1 cellular context compared by ENCODE assay signal in the genomic region with DNA sequence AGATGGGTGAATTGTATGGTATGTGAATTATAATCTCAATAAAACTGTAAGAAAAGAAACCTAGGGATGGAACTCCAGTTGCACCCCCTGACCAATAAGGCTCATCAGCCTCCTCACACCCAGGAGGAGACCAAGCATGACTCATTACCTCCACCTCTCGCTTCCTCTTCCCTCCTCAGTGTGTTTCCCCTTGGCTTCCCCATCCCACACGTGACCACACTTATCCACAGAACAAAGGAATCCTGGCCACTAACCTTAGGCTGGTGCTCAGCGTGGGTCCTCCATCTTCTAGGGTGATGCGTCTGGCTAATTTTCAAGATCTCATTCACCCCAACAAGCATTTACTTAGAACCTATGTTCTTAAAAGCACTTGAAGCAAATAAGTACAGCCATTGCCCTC.
A peak's percentile ranks its signal among the peaks of the same experiment; 100 is the strongest.
TF ChIP-seq lines count a peak whose summit lies in the region.

No MANE protein-coding gene starts in this region.

TF ChIP-seq in GM12878, 131 proteins besides CTCF, POLR2A, EP300 and RAD21 (continued from another document):
- TF ChIP-seq MEF2A (IDR thresholded peaks at IDR 0.05; ENCODE audit: insufficient read depth, low read depth, low read length) (0 out of 2 replicates have a peak, but pooled peaks have one; percentile 16), ZNF24 (IDR thresholded peaks at IDR 0.05) (no peak), HDAC2 (IDR thresholded peaks at IDR 0.05) (no peak), DPF2 (IDR thresholded peaks at IDR 0.05) (peak; percentile 88), KLF5 (IDR thresholded peaks at IDR 0.05; ENCODE audit: partially characterized antibody) (no peak), YY1 (IDR thresholded peaks at IDR 0.05; ENCODE audit: low read depth, low read length) (0 out of 2 replicates have a peak, but pooled peaks have one; percentile 22), IKZF1 (conservative IDR thresholded peaks at IDR 0.05) (peak; percentile 89), ETV6 (conservative IDR thresholded peaks at IDR 0.05 in 1 of 2, IDR thresholded peaks at IDR 0.05 in 1 of 2; ENCODE audit: borderline replicate concordance in 1 of 2, low read depth in 1 of 2) (peak in 1 of 2 experiments; percentile 57; a peak in 1 of 4 replicates), RFX5 (IDR thresholded peaks at IDR 0.05; ENCODE audit: low read depth, low read length) (no peak), BCL11A (IDR thresholded peaks at IDR 0.05; ENCODE audit: low read depth, low read length) (peak; percentile 91), JUND (IDR thresholded peaks at IDR 0.05; ENCODE audit: low read depth, low read length) (no peak; the same call in 1 of the 2 replicates), SMARCA5 (IDR thresholded peaks at IDR 0.05) (no peak), RCOR1 (conservative IDR thresholded peaks at IDR 0.05; ENCODE audit: low read depth, low read length) (no peak), ATF2 (IDR thresholded peaks at IDR 0.05; ENCODE audit: low read length) (peak; percentile 62; the same call in 1 of the 2 replicates), NFYA (IDR thresholded peaks at IDR 0.05; ENCODE audit: borderline replicate concordance, low read depth, low read length) (no peak), SREBF2 (IDR thresholded peaks at IDR 0.05; ENCODE audit: low read length) (no peak), SMAD5 (IDR thresholded peaks at IDR 0.05; ENCODE audit: low read depth) (no peak)
- TF ChIP-seq, protein P1, sequence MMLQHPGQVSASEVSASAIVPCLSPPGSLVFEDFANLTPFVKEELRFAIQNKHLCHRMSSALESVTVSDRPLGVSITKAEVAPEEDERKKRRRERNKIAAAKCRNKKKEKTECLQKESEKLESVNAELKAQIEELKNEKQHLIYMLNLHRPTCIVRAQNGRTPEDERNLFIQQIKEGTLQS (IDR thresholded peaks at IDR 0.05; ENCODE audit: borderline replicate concordance, extremely low read depth, low read depth, low read length) = peak; percentile 58; the same call in 1 of the 2 replicates
- TF ChIP-seq, protein P2, sequence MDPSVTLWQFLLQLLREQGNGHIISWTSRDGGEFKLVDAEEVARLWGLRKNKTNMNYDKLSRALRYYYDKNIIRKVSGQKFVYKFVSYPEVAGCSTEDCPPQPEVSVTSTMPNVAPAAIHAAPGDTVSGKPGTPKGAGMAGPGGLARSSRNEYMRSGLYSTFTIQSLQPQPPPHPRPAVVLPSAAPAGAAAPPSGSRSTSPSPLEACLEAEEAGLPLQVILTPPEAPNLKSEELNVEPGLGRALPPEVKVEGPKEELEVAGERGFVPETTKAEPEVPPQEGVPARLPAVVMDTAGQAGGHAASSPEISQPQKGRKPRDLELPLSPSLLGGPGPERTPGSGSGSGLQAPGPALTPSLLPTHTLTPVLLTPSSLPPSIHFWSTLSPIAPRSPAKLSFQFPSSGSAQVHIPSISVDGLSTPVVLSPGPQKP (IDR thresholded peaks at IDR 0.05; ENCODE audit: low read depth, low read length) = no peak
- TF ChIP-seq, protein P3, sequence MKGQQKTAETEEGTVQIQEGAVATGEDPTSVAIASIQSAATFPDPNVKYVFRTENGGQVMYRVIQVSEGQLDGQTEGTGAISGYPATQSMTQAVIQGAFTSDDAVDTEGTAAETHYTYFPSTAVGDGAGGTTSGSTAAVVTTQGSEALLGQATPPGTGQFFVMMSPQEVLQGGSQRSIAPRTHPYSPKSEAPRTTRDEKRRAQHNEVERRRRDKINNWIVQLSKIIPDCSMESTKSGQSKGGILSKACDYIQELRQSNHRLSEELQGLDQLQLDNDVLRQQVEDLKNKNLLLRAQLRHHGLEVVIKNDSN (IDR thresholded peaks at IDR 0.05; ENCODE audit: borderline replicate concordance, extremely low read length, insufficient read depth, low read depth, low read length) = peak; percentile 79
